In genomic region chr16:68074850-68075249, GRCh38 we compare ENCODE assay signal across 8 cellular contexts.
DNase-seq lines count a peak whose midpoint lies in the region; ATAC-seq, FAIRE-seq and TF ChIP-seq lines count a peak whose summit lies in the region.

No MANE protein-coding gene starts in this region.

- intact Hi-C loops in posterior cingulate gyrus (cut with DNase I): no loop called here

- peak; percentile 22 to 44 for DNase-seq in activated CD8-positive, alpha-beta memory T cell treated with anti-CD3 and anti-CD28 coated beads for 1 hour (ENCODE audit: extremely low read depth in 1 of 2, low read depth in 1 of 2)
- no peak for DNase-seq in activated CD8-positive, alpha-beta memory T cell treated with anti-CD3 and anti-CD28 coated beads for 24 hours
- DNase-seq in activated CD4-positive, CD25-positive, alpha-beta regulatory T cell treated with anti-CD3 and anti-CD28 coated beads, Interleukin-2, amount 50 U/mL, for 72 hours: peak; percentile 65
- DNase-seq in posterior cingulate gyrus (no peak), NCI-H2029 treated with DMSO at 0.1 percent for 48 hours (lab: John Stamatoyannopoulos, UW) (no peak), urothelium cell line (ENCODE audit: low spot score) (no peak)

- no peak for TF ChIP-seq CTCF in neutrophil (IDR thresholded peaks at IDR 0.05)

- peaks cover 45% of the 10 kb centered on the region for H3K36me3 ChIP-seq in neutrophil

- peak; percentile 78 for ATAC-seq in HG03175 (IDR thresholded peaks at IDR 0.05; ENCODE audit: unreplicated experiment)

- H3K4me3 ChIP-seq in neutrophil (ENCODE audit: low read depth in 1 of 2, low read length in 1 of 2): no peak overlapping the region

- H3K4me1 ChIP-seq in neutrophil (ENCODE audit: control insufficient read depth in 1 of 2, insufficient read depth in 1 of 2, low read depth in 1 of 2, low read length in 1 of 2): peaks cover 72 to 88% of the 10 kb centered on the region in 2 experiments

- peak overlapping the region; percentile 95 for H3K27ac ChIP-seq in neutrophil

- no peaks in the 10 kb centered on the region for H3K27me3 ChIP-seq in neutrophil

- FAIRE-seq in urothelium cell line (lab: Jason Lieb, UNC): no peak

- H3K9me3 ChIP-seq in neutrophil: no peaks in the 10 kb centered on the region

Comparison
In these comparisons a context has a peak if more than half of its experiments do, and no peak if none do; other contexts are left out.
1. DNase-seq: peak in activated CD8-positive, alpha-beta memory T cell treated with anti-CD3 and anti-CD28 coated beads for 1 hour (2 of 2) and activated CD4-positive, CD25-positive, alpha-beta regulatory T cell treated with anti-CD3 and anti-CD28 coated beads, Interleukin-2, amount 50 U/mL, for 72 hours (single experiment); none in activated CD8-positive, alpha-beta memory T cell treated with anti-CD3 and anti-CD28 coated beads for 24 hours (single experiment), posterior cingulate gyrus (0 of 10), NCI-H2029 treated with DMSO at 0.1 percent for 48 hours (single experiment) and urothelium cell line (single experiment).